ENCODE assay signal across 14 cellular contexts in genomic region chr9:130319300-130319699, GRCh38. TPM values are rescaled to one million over a fixed set of nuclear protein-coding genes. Genes with fewer than 3 reads are reported as not detected.
"Had no signal": no experiment of that assay in that cellular context is flagged by ENCODE, and none has a peak within 500 bp of the region (broad histone marks: within the 10 kb centered on the region; RNA-seq: fewer than 3 reads in every experiment).

No MANE protein-coding gene starts in this region.

- H3K36me3 ChIP-seq: left lung, WERI-Rb-1 had no signal

- H3K9me3 ChIP-seq: left lung had no signal

- ATAC-seq: activated naive CD8-positive, alpha-beta T cell treated with anti-CD3 and anti-CD28 coated beads, Interleukin-2, amount 50 U/mL, for 24 hours; left lung; natural killer cell had no signal

- H3K4me3 ChIP-seq: left lung had no signal

- H3K27ac ChIP-seq: left lung, WERI-Rb-1 had no signal

- H3K4me1 ChIP-seq: left lung had no signal

- DNase-seq: activated CD4-positive, alpha-beta T cell treated with anti-CD3 and anti-CD28 coated beads, Interleukin-2, amount 50 U/mL, for 48 hours; activated naive CD4-positive, alpha-beta T cell treated with anti-CD3 and anti-CD28 coated beads for 36 hours; activated naive CD8-positive, alpha-beta T cell treated with anti-CD3 and anti-CD28 coated beads, Interleukin-2, amount 50 U/mL, for 24 hours; activated T-cell treated with anti-CD3 and anti-CD28 coated beads, Interleukin-2, amount 50 U/mL, for 1 hour; aorta; cerebellar nuclear complex; effector memory CD4-positive, alpha-beta T cell; mesenchymal stem cell; natural killer cell; nucleus accumbens; posterior cingulate gyrus had no signal

RNA-seq across cellular contexts. Expression of gene HMCN2, which starts 53.7 kb away (rescaled TPM):
- total RNA-seq: activated naive CD4-positive, alpha-beta T cell treated with anti-CD3 and anti-CD28 coated beads for 36 hours; activated T-helper 2 cell treated with anti-CD3 and anti-CD28 coated beads, Interferon-gamma antibody, Interleukin-2, Interleukin-4, amounts not matched to agents 10 μg/mL and 5 μg/mL and 100 μg/mL, durations not matched to agents 14 hours and 24 hours and 36 hours; natural killer cell had no signal
